Comparison of ENCODE assay signal across 32 cellular contexts in genomic region chr1:109723351-109723750, GRCh38. TPM values are rescaled to one million over a fixed set of nuclear protein-coding genes. Genes with fewer than 3 reads are reported as not detected.
DNase-seq lines count a peak whose midpoint lies in the region; ATAC-seq, FAIRE-seq and TF ChIP-seq lines count a peak whose summit lies in the region.
"Had no signal": no experiment of that assay in that cellular context is flagged by ENCODE, and none has a peak within 500 bp of the region (broad histone marks: within the 10 kb centered on the region; RNA-seq: fewer than 3 reads in every experiment).

No MANE protein-coding gene starts in this region.

- no peak overlapping the region for H3K18ac ChIP-seq in mesenchymal stem cell (ENCODE audit: low read depth in 1 of 2, low read length in 2 of 2)

- H3K9me3 ChIP-seq in mesenchymal stem cell (ENCODE audit: control insufficient read depth, low read length): peaks cover 3% of the 10 kb centered on the region
- H3K9me3 ChIP-seq: gastrocnemius medialis, left ventricle myocardium inferior, stomach, tibial artery had no signal

- H2BK12ac ChIP-seq in mesenchymal stem cell (ENCODE audit: low read length in 2 of 2): no peak overlapping the region

- ATAC-seq in GM19324 (IDR thresholded peaks at IDR 0.05; ENCODE audit: low FRiP score, unreplicated experiment): no peak
- ATAC-seq: activated T-cell treated with anti-CD3 and anti-CD28 coated beads, Interleukin-2, amount 50 U/mL, for 4 hours; gastrocnemius medialis; natural killer cell treated with Interleukin-12 subunit alpha and Interleukin-12 subunit beta and Interleukin-15 and Interleukin-18, amount 100 ng/mL, for 72 hours; Right ventricle myocardium inferior had no signal

- no peak overlapping the region for H2BK120ac ChIP-seq in mesenchymal stem cell (ENCODE audit: low read depth, low read length)

- no peak for FAIRE-seq in D721Med (lab: Jason Lieb, UNC)
- FAIRE-seq: GM12892 had no signal

- H2AFZ ChIP-seq in mesenchymal stem cell (ENCODE audit: low read depth, low read length): no peak overlapping the region
- H2AFZ ChIP-seq: PC-9 had no signal

- no peak overlapping the region for H2AK5ac ChIP-seq in mesenchymal stem cell (ENCODE audit: low read length, severe bottlenecking)

- 88% methylated on average over 5 of the region's 5 CpGs for WGBS in mesenchymal stem cell

- no peak overlapping the region for H3K27ac ChIP-seq in mesenchymal stem cell (ENCODE audit: low read length, poor library complexity, severe bottlenecking)
- H3K27ac ChIP-seq: brain microvascular endothelial cell, gastrocnemius medialis, left ventricle myocardium inferior, PC-9, tibial artery had no signal

- H3K4ac ChIP-seq in mesenchymal stem cell (ENCODE audit: low read depth in 1 of 2, low read length in 2 of 2): no peak overlapping the region

- H3K4me1 ChIP-seq in mesenchymal stem cell (ENCODE audit: control insufficient read depth, insufficient read depth, low read depth, low read length): peaks cover 2% of the 10 kb centered on the region
- H3K4me1 ChIP-seq: gastrocnemius medialis, left ventricle myocardium inferior, tibial artery had no signal

- H3K36me3 ChIP-seq in mesenchymal stem cell (ENCODE audit: control insufficient read depth in 1 of 2, insufficient read depth in 2 of 2, low read depth in 1 of 2, low read length in 2 of 2): no peaks in the 10 kb centered on the region
- H3K36me3 ChIP-seq: brain microvascular endothelial cell, gastrocnemius medialis, left ventricle myocardium inferior, stomach, tibial artery had no signal

- H3K27me3 ChIP-seq in mesenchymal stem cell (ENCODE audit: control insufficient read depth in 1 of 2, insufficient read depth in 1 of 2, low read length in 2 of 2): no peaks in the 10 kb centered on the region
- H3K27me3 ChIP-seq: brain microvascular endothelial cell, gastrocnemius medialis, stomach, tibial artery had no signal

- no peak overlapping the region for H3K14ac ChIP-seq in mesenchymal stem cell (ENCODE audit: low read length in 2 of 2)

- no peak overlapping the region for H4K91ac ChIP-seq in mesenchymal stem cell (ENCODE audit: low read length)

- no peak for TF ChIP-seq CTCF in D721Med (IDR thresholded peaks at IDR 0.05; ENCODE audit: insufficient read depth, missing control alignments)

- no peak overlapping the region for H4K8ac ChIP-seq in mesenchymal stem cell (ENCODE audit: low read length)

- no peak overlapping the region for H2BK5ac ChIP-seq in mesenchymal stem cell (ENCODE audit: low read depth, low read length, poor library complexity, severe bottlenecking)

- H3K4me2 ChIP-seq in mesenchymal stem cell (ENCODE audit: low read length, poor library complexity, severe bottlenecking): no peak overlapping the region
- H3K4me2 ChIP-seq: PC-9, smooth muscle cell had no signal

- H3K4me3 ChIP-seq in mesenchymal stem cell (ENCODE audit: insufficient read depth in 1 of 2, low read depth in 1 of 2, low read length in 2 of 2): no peak overlapping the region
- H3K4me3 ChIP-seq: gastrocnemius medialis, left ventricle myocardium inferior, PC-9, smooth muscle cell, stomach, tibial artery had no signal

- no peaks in the 10 kb centered on the region for H3K79me1 ChIP-seq in mesenchymal stem cell (replicated peaks; ENCODE audit: low read length, poor library complexity, severe bottlenecking)

- DNase-seq in AG08395 (ENCODE audit: low spot score) (peak; percentile 61), HS-27A (ENCODE audit: low read depth) (peak; percentile 38), ecto neural progenitor cell (ENCODE audit: low spot score) (peak; percentile 11), mesenchymal stem cell (peak; percentile 6), NCI-H524 treated with DMSO at 0.1 percent for 48 hours (lab: John Stamatoyannopoulos, UW) (no peak), D721Med (ENCODE audit: insufficient read length, low spot score) (no peak)
- DNase-seq in effector CD8-positive, alpha-beta T cell (lab: John Stamatoyannopoulos, UW): no peak
- DNase-seq: activated CD4-positive, alpha-beta T cell treated with anti-CD3 and anti-CD28 coated beads, Interleukin-2, amount 10 ng/mL, durations not matched to agents 7 days and 5 days; activated gamma-delta T cell treated with Interleukin-2 at 50 U/mL for 16 hours; activated T-cell treated with anti-CD3 and anti-CD28 coated beads, Interleukin-2, amount 50 U/mL, for 4 hours; brain microvascular endothelial cell; effector CD4-positive, alpha-beta T cell; gastrocnemius medialis; HFFc6; hypothalamus; Kasumi-1; left ventricle myocardium inferior; midbrain; MV-4-11; NCI-H1694; NK-92 treated with Interleukin-12 subunit alpha and Interleukin-12 subunit beta, amount 100 ng/mL, for 24 hours; retina; stimulated activated CD4-positive, alpha-beta T cell treated with anti-CD3 and anti-CD28 coated beads, Interleukin-1b, Interleukin-23, amount 100 ng/mL, for 48 hours; stomach; tibial artery had no signal

- H2BK15ac ChIP-seq in mesenchymal stem cell (ENCODE audit: low read depth, poor library complexity, severe bottlenecking): no peak overlapping the region

- no peak overlapping the region for H3K23ac ChIP-seq in mesenchymal stem cell (ENCODE audit: low read length in 2 of 2)

- H3K9ac ChIP-seq in mesenchymal stem cell (ENCODE audit: low read length): no peak overlapping the region

RNA-seq across cellular contexts. Expression of gene GSTM5, which starts 11.3 kb away (rescaled TPM):
- not detected for polyA plus RNA-seq in mesenchymal stem cell (2013, experiment 1 of 2)
- not detected for polyA plus RNA-seq in mesenchymal stem cell (2013, experiment 2 of 2)
- polyA plus RNA-seq: CD14-positive monocyte had no signal

RNA-seq across cellular contexts. Expression of gene GSTM3, which starts 17.5 kb away (rescaled TPM):
- polyA plus RNA-seq in mesenchymal stem cell (2013, experiment 1 of 2): 203 TPM
- polyA plus RNA-seq in mesenchymal stem cell (2013, experiment 2 of 2): 207 TPM

RNA-seq across cellular contexts. Expression of gene GSTM1, which starts 35.7 kb away (rescaled TPM):
- 33.6 TPM for polyA plus RNA-seq in mesenchymal stem cell (2013, experiment 1 of 2)
- polyA plus RNA-seq in mesenchymal stem cell (2013, experiment 2 of 2): 34.4 TPM

RNA-seq across cellular contexts. Expression of gene EPS8L3, which starts 40.4 kb away (rescaled TPM):
- polyA plus RNA-seq in mesenchymal stem cell (2013, experiment 1 of 2): not detected
- polyA plus RNA-seq in mesenchymal stem cell (2013, experiment 2 of 2): not detected
- polyA plus RNA-seq: CD14-positive monocyte, smooth muscle cell had no signal

RNA-seq across cellular contexts. Expression of gene GSTM2, which starts 55.5 kb away (rescaled TPM):
- polyA plus RNA-seq in mesenchymal stem cell (2013, experiment 1 of 2): 75.2 TPM
- 70.3 TPM for polyA plus RNA-seq in mesenchymal stem cell (2013, experiment 2 of 2)

Comparison
In these comparisons a context has a peak if more than half of its experiments do, and no peak if none do; other contexts are left out.
1. DNase-seq: peak in AG08395 (single experiment), HS-27A (single experiment), ecto neural progenitor cell (single experiment) and mesenchymal stem cell (single experiment); none in NCI-H524 treated with DMSO at 0.1 percent for 48 hours (single experiment), D721Med (single experiment) and effector CD8-positive, alpha-beta T cell (single experiment).